Comparison of ENCODE assay signal across 11 cellular contexts in genomic region chr14:75070383-75070782, GRCh38. TPM values are rescaled to one million over a fixed set of nuclear protein-coding genes. Genes with fewer than 3 reads are reported as not detected.
A peak's percentile ranks its signal among the peaks of the same experiment; 100 is the strongest.
DNase-seq lines count a peak whose midpoint lies in the region; ATAC-seq, FAIRE-seq and TF ChIP-seq lines count a peak whose summit lies in the region.
"Had no signal": no experiment of that assay in that cellular context is flagged by ENCODE, and none has a peak within 500 bp of the region (broad histone marks: within the 10 kb centered on the region; RNA-seq: fewer than 3 reads in every experiment).

No MANE protein-coding gene starts in this region.

- H3K4me2 ChIP-seq in GM23248 (ENCODE audit: unreplicated experiment) (peak overlapping the region; percentile 86), HepG2 (ENCODE audit: low read depth, low read length) (peak overlapping the region; percentile 98)

- intact Hi-C loops in activated T-helper 2 cell treated with anti-CD3 and anti-CD28 coated beads, Interferon-gamma antibody, Interleukin-2, Interleukin-4, amounts not matched to agents 10 μg/mL and 5 μg/mL and 100 μg/mL, durations not matched to agents 14 hours and 24 hours and 36 hours (cut with micrococcal nuclease): no loop called here
- intact Hi-C loops in HepG2 (cut with micrococcal nuclease; ENCODE audit: unreplicated experiment): no loop called here

- in situ Hi-C loops in GM23248 (cut with MboI): loop anchor here (10.0 kb wide), 1 partner anchor 136 kb away; no protein-coding TSS in a partner anchor
- in situ Hi-C loops in HepG2 (cut with HindIII; ENCODE audit: extremely low pct_ligation_motif_present, low pct_unique_long_range_greater_than_20kb): no loop called here

- peak; percentile 8 for FAIRE-seq in HepG2 (lab: Jason Lieb, UNC)
- FAIRE-seq: colon had no signal

- POLR2A ChIA-PET in HepG2 (lab: Yijun Ruan, JAX): interaction anchor here (0.8 to 2.0 kb wide), 5 partner anchors 29 to 147 kb away, joined by 3 to 14 read pairs (median 8); partner anchors contain the start of genes PGF and RPS6KL1

- H3K9me2 ChIP-seq in GM23248 (ENCODE audit: insufficient read depth): no peaks in the 10 kb centered on the region

- H3K4me1 Mint-ChIP-seq in activated T-helper 2 cell treated with anti-CD3 and anti-CD28 coated beads, Interferon-gamma antibody, Interleukin-2, Interleukin-4, amounts not matched to agents 10 μg/mL and 5 μg/mL and 100 μg/mL, durations not matched to agents 14 hours and 24 hours and 36 hours (ENCODE audit: low read depth): peaks cover 2% of the 10 kb centered on the region

- peak overlapping the region; percentile 74 for H3K27ac ChIP-seq in GM23248
- peak overlapping the region; percentile 95 for H3K27ac ChIP-seq in HepG2 (ENCODE audit: extremely low read length, insufficient read depth, low read length)
- peak overlapping the region; percentile 81 for H3K27ac ChIP-seq in subcutaneous abdominal adipose tissue (ENCODE audit: low read depth, low read length)

- H3K27me3 Mint-ChIP-seq in activated T-helper 2 cell treated with anti-CD3 and anti-CD28 coated beads, Interferon-gamma antibody, Interleukin-2, Interleukin-4, amounts not matched to agents 10 μg/mL and 5 μg/mL and 100 μg/mL, durations not matched to agents 14 hours and 24 hours and 36 hours (ENCODE audit: low read depth): no peaks in the 10 kb centered on the region
- H3K27me3 Mint-ChIP-seq: IgD-negative memory B cell had no signal

- no peak overlapping the region for H3K27ac Mint-ChIP-seq in activated T-helper 2 cell treated with anti-CD3 and anti-CD28 coated beads, Interferon-gamma antibody, Interleukin-2, Interleukin-4, amounts not matched to agents 10 μg/mL and 5 μg/mL and 100 μg/mL, durations not matched to agents 14 hours and 24 hours and 36 hours

- H3K27me3 ChIP-seq in GM23248 (replicated peaks; ENCODE audit: insufficient read depth) (no peaks in the 10 kb centered on the region), HepG2 (ENCODE audit: control insufficient read depth in 1 of 2, insufficient read depth in 2 of 2, low read length in 2 of 2) (no peaks in the 10 kb centered on the region), subcutaneous abdominal adipose tissue (ENCODE audit: control insufficient read depth in 5 of 5, insufficient read depth in 4 of 5, low read length in 5 of 5) (no peaks in the 10 kb centered on the region)

- H3K4me1 ChIP-seq in GM23248 (ENCODE audit: insufficient read depth): peaks cover 18% of the 10 kb centered on the region
- peaks cover 43% of the 10 kb centered on the region for H3K4me1 ChIP-seq in HepG2 (ENCODE audit: insufficient read depth, low read length)
- peaks cover 12 to 26% (median 23%) of the 10 kb centered on the region in 5 donors for H3K4me1 ChIP-seq in subcutaneous abdominal adipose tissue (ENCODE audit: control insufficient read depth in 5 of 5, insufficient read depth in 5 of 5, low read length in 5 of 5)

- H4K20me1 ChIP-seq in GM23248 (ENCODE audit: insufficient read depth) (no peaks in the 10 kb centered on the region), HepG2 (ENCODE audit: insufficient read depth, low read length) (no peaks in the 10 kb centered on the region)

- H3K4me3 ChIP-seq in GM23248 (no peak overlapping the region), HepG2 (replicated peaks in 1 of 3; ENCODE audit: insufficient read depth in 1 of 3, low read depth in 2 of 3, low read length in 3 of 3) (peak overlapping the region; percentile 67 to 80 (median 68)), subcutaneous abdominal adipose tissue (ENCODE audit: low read depth in 1 of 5, low read length in 5 of 5) (peak overlapping the region in 2 of 5 donors; percentile 59 to 65)

- peak overlapping the region; percentile 75 for H2AFZ ChIP-seq in GM23248
- H2AFZ ChIP-seq in HepG2 (ENCODE audit: low read length): no peak overlapping the region

- TF ChIP-seq EP300 in HepG2 (IDR thresholded peaks at IDR 0.05; ENCODE audit: low read depth in 2 of 2, low read length in 2 of 2) (no peak), HepG2 (CRISPR knock-in tag; IDR thresholded peaks at IDR 0.05; ENCODE audit: borderline replicate concordance) (no peak)

- H3K9ac ChIP-seq in GM23248 (peak overlapping the region; percentile 80; the same call in 1 of the 2 replicates), HepG2 (ENCODE audit: insufficient read depth, low read depth, low read length) (peak overlapping the region; percentile 89), subcutaneous abdominal adipose tissue (ENCODE audit: low read length in 5 of 5) (peak overlapping the region in 2 of 5 donors; percentile 49 to 75)

- no peaks in the 10 kb centered on the region for H3K36me3 ChIP-seq in GM23248 (ENCODE audit: low read depth)
- no peaks in the 10 kb centered on the region for H3K36me3 ChIP-seq in HepG2 (replicated peaks in 1 of 2; ENCODE audit: control insufficient read depth in 1 of 2, insufficient read depth in 2 of 2, low read length in 2 of 2)
- H3K36me3 ChIP-seq in subcutaneous abdominal adipose tissue (ENCODE audit: control insufficient read depth in 5 of 5, insufficient read depth in 5 of 5, low read length in 5 of 5): no peaks in the 10 kb centered on the region

- no peak for TF ChIP-seq CTCF in HepG2 (CRISPR knock-in tag; IDR thresholded peaks at IDR 0.05)

- ATAC-seq in HepG2: peak; percentile 37
- no peak for ATAC-seq in HG03354 (IDR thresholded peaks at IDR 0.05; ENCODE audit: poor library complexity, severe bottlenecking, unreplicated experiment)
- ATAC-seq in GM21515 (IDR thresholded peaks at IDR 0.05; ENCODE audit: unreplicated experiment): no peak

- H3K36me3 Mint-ChIP-seq in activated T-helper 2 cell treated with anti-CD3 and anti-CD28 coated beads, Interferon-gamma antibody, Interleukin-2, Interleukin-4, amounts not matched to agents 10 μg/mL and 5 μg/mL and 100 μg/mL, durations not matched to agents 14 hours and 24 hours and 36 hours (ENCODE audit: low read depth): no peaks in the 10 kb centered on the region
- H3K36me3 Mint-ChIP-seq: IgD-negative memory B cell had no signal

- TF ChIP-seq POLR2A in HepG2 (IDR thresholded peaks at IDR 0.05; ENCODE audit: insufficient read depth in 1 of 2, low read depth in 2 of 2, low read length in 2 of 2): no peak

- no peaks in the 10 kb centered on the region for H3K9me3 Mint-ChIP-seq in activated T-helper 2 cell treated with anti-CD3 and anti-CD28 coated beads, Interferon-gamma antibody, Interleukin-2, Interleukin-4, amounts not matched to agents 10 μg/mL and 5 μg/mL and 100 μg/mL, durations not matched to agents 14 hours and 24 hours and 36 hours
- H3K9me3 Mint-ChIP-seq: IgD-negative memory B cell had no signal

- no TSS peak for BruUV-seq in HepG2 (replicated peaks; lab: Mats Ljungman, UMichigan)

- CTCF ChIA-PET in HepG2 (lab: Yijun Ruan, JAX; ENCODE audit: low intra/inter-chr PET ratio, low total read pairs): no interaction called here

- DNase-seq in GM23248 (peak; percentile 74), HepG2 (ENCODE audit: low spot score) (no peak), NCI-H524 treated with DMSO at 0.1 percent for 48 hours (lab: John Stamatoyannopoulos, UW) (no peak)
- no peak for DNase-seq in activated T-helper 2 cell treated with anti-CD3 and anti-CD28 coated beads, Interferon-gamma antibody, Interleukin-2, Interleukin-4, amounts not matched to agents 10 μg/mL and 5 μg/mL and 100 μg/mL, durations not matched to agents 14 hours and 24 hours and 36 hours (ENCODE audit: low spot score)
- DNase-seq: activated T-cell treated with anti-CD3 and anti-CD28 coated beads, Interleukin-2, amount 50 U/mL, for 48 hours; NCI-H446 treated with DMSO at 0.1 percent for 48 hours had no signal

- H3F3A ChIP-seq in GM23248 (ENCODE audit: insufficient read depth): peaks cover 23% of the 10 kb centered on the region; the same call in 1 of the 2 replicates

- peak overlapping the region; percentile 23 for H3K4me3 Mint-ChIP-seq in activated T-helper 2 cell treated with anti-CD3 and anti-CD28 coated beads, Interferon-gamma antibody, Interleukin-2, Interleukin-4, amounts not matched to agents 10 μg/mL and 5 μg/mL and 100 μg/mL, durations not matched to agents 14 hours and 24 hours and 36 hours (ENCODE audit: low read depth)

- WGBS in GM23248 (ENCODE audit: low coverage in 1 of 2, low lambda C conversion rate in 2 of 2, missing lambda C conversion rate in 2 of 2), 2 experiments: 13 to 15% methylated on average over 9 of the region's 9 CpGs
- WGBS in HepG2 (ENCODE audit: low lambda C conversion rate): 10% methylated on average over 6 of the region's 9 CpGs

- H3K79me2 ChIP-seq in GM23248 (ENCODE audit: insufficient read depth): no peaks in the 10 kb centered on the region; the same call in 1 of the 2 replicates
- peaks cover 14% of the 10 kb centered on the region for H3K79me2 ChIP-seq in HepG2 (ENCODE audit: insufficient read depth, low read length)

- H3K9me3 ChIP-seq in GM23248 (ENCODE audit: low read depth) (no peaks in the 10 kb centered on the region), HepG2 (ENCODE audit: low read length) (no peaks in the 10 kb centered on the region), subcutaneous abdominal adipose tissue (ENCODE audit: control insufficient read depth in 5 of 5, low read length in 5 of 5) (no peaks in the 10 kb centered on the region)

- TF ChIP-seq RAD21 in HepG2 (CRISPR knock-in tag; IDR thresholded peaks at IDR 0.05): no peak

RNA-seq across cellular contexts. Expression of gene ZC2HC1C, which starts 0.9 kb away (rescaled TPM):
- 2.8 and 5.3 TPM in 2 replicates for total RNA-seq in GM23248 (2014; rRNA removed; shearing (Covaris generic))
- 1.0 TPM in 2 replicates for polyA plus RNA-seq in GM23248 (2016; fragmentation: Nextera tagmentation; extraction: Ambion mirVana)
- total RNA-seq in activated T-helper 2 cell treated with anti-CD3 and anti-CD28 coated beads, Interferon-gamma antibody, Interleukin-2, Interleukin-4, amounts not matched to agents 10 μg/mL and 5 μg/mL and 100 μg/mL, durations not matched to agents 14 hours and 24 hours and 36 hours: 0.94 and 1.5 TPM in 2 replicates
- 3.3 and 5.3 TPM in 2 replicates for total RNA-seq in HepG2 (2016; rRNA removed; fragmentation: Illumina TruSeq; extraction: Trizol)
- 2.6 and 3.3 TPM in 2 replicates for total RNA-seq in HepG2 (2016; cell fraction: cytosol; rRNA removed; fragmentation: Illumina TruSeq; extraction: Trizol; ENCODE audit: low read depth)
- 4.5 and 4.8 TPM in 2 replicates for total RNA-seq in HepG2 (2016; cell fraction: insoluble cytoplasmic fraction; rRNA removed; fragmentation: Illumina TruSeq; extraction: Trizol)
- total RNA-seq in HepG2 (2016; cell fraction: membrane; rRNA removed; fragmentation: Illumina TruSeq; extraction: Trizol): 3.8 and 4.6 TPM in 2 replicates
- 3.6 and 5.8 TPM in 2 replicates for total RNA-seq in HepG2 (2016; cell fraction: nucleus; rRNA removed; fragmentation: Illumina TruSeq; extraction: Trizol)
- 3.0 and 3.5 TPM in 2 replicates for polyA plus RNA-seq in HepG2 (2011; rRNA removed)
- polyA plus RNA-seq in HepG2 (2011; cell fraction: cytosol; rRNA removed): 1.7 and 2.1 TPM in 2 replicates
- 2.1 and 3.0 TPM in 2 replicates for polyA plus RNA-seq in HepG2 (2011; cell fraction: nucleus; rRNA removed)
- polyA plus RNA-seq in HepG2 (2012): 1.5 and 2.4 TPM in 2 replicates
- polyA plus RNA-seq in HepG2 (2016; cell fraction: cytosol; fragmentation: Illumina TruSeq; extraction: Trizol; ENCODE audit: low read depth): 1.6 and 1.9 TPM in 2 replicates
- polyA plus RNA-seq in HepG2 (2016; cell fraction: insoluble cytoplasmic fraction; fragmentation: Illumina TruSeq; extraction: Trizol; ENCODE audit: low read depth): 4.5 and 6.0 TPM in 2 replicates
- polyA plus RNA-seq in HepG2 (2016; cell fraction: membrane; fragmentation: Illumina TruSeq; extraction: Trizol; ENCODE audit: low read depth): 1.8 and 2.2 TPM in 2 replicates
- polyA plus RNA-seq in HepG2 (2016; cell fraction: nucleus; fragmentation: Illumina TruSeq; extraction: Trizol; ENCODE audit: insufficient read depth, low read depth): 4.8 and 5.3 TPM in 2 replicates
- 0.82 and 0.98 TPM in 2 replicates for polyA minus RNA-seq in HepG2 (2011; rRNA and poly(A)+ RNA removed; ENCODE audit: low replicate concordance)
- polyA minus RNA-seq in HepG2 (2011; cell fraction: cytosol; rRNA and poly(A)+ RNA removed): 0.88 and 1.5 TPM in 2 replicates
- polyA minus RNA-seq in HepG2 (2011; cell fraction: nucleus; rRNA and poly(A)+ RNA removed): 2.4 and 4.8 TPM in 2 replicates

RNA-seq across cellular contexts. Expression of gene ACYP1, which starts 6.6 kb away (rescaled TPM):
- total RNA-seq in GM23248 (2014; rRNA removed; shearing (Covaris generic)): 5.7 and 7.3 TPM in 2 replicates
- polyA plus RNA-seq in GM23248 (2016; fragmentation: Nextera tagmentation; extraction: Ambion mirVana) (18.0 and 19.3 TPM in 2 replicates), HepG2 (2011; rRNA removed) (17.3 and 22.4 TPM in 2 replicates)
- 42.8 and 43.5 TPM in 2 replicates for total RNA-seq in activated T-helper 2 cell treated with anti-CD3 and anti-CD28 coated beads, Interferon-gamma antibody, Interleukin-2, Interleukin-4, amounts not matched to agents 10 μg/mL and 5 μg/mL and 100 μg/mL, durations not matched to agents 14 hours and 24 hours and 36 hours
- total RNA-seq in HepG2 (2016; rRNA removed; fragmentation: Illumina TruSeq; extraction: Trizol): 9.7 and 11.1 TPM in 2 replicates
- total RNA-seq in HepG2 (2016; cell fraction: cytosol; rRNA removed; fragmentation: Illumina TruSeq; extraction: Trizol; ENCODE audit: low read depth): 3.0 and 3.7 TPM in 2 replicates
- total RNA-seq in HepG2 (2016; cell fraction: insoluble cytoplasmic fraction; rRNA removed; fragmentation: Illumina TruSeq; extraction: Trizol): 11.8 and 12.0 TPM in 2 replicates
- 4.6 and 5.3 TPM in 2 replicates for total RNA-seq in HepG2 (2016; cell fraction: membrane; rRNA removed; fragmentation: Illumina TruSeq; extraction: Trizol)
- total RNA-seq in HepG2 (2016; cell fraction: nucleus; rRNA removed; fragmentation: Illumina TruSeq; extraction: Trizol): 12.2 and 12.7 TPM in 2 replicates
- polyA plus RNA-seq in HepG2 (2011; cell fraction: cytosol; rRNA removed): 16.7 and 19.1 TPM in 2 replicates
- 8.6 and 13.9 TPM in 2 replicates for polyA plus RNA-seq in HepG2 (2011; cell fraction: nucleus; rRNA removed)
- 18.5 and 20.3 TPM in 2 replicates for polyA plus RNA-seq in HepG2 (2012)
- polyA plus RNA-seq in HepG2 (2016; cell fraction: cytosol; fragmentation: Illumina TruSeq; extraction: Trizol; ENCODE audit: low read depth): 3.4 and 4.7 TPM in 2 replicates
- 18.4 and 21.2 TPM in 2 replicates for polyA plus RNA-seq in HepG2 (2016; cell fraction: insoluble cytoplasmic fraction; fragmentation: Illumina TruSeq; extraction: Trizol; ENCODE audit: low read depth)
- 6.4 and 6.5 TPM in 2 replicates for polyA plus RNA-seq in HepG2 (2016; cell fraction: membrane; fragmentation: Illumina TruSeq; extraction: Trizol; ENCODE audit: low read depth)
- 31.3 and 35.6 TPM in 2 replicates for polyA plus RNA-seq in HepG2 (2016; cell fraction: nucleus; fragmentation: Illumina TruSeq; extraction: Trizol; ENCODE audit: insufficient read depth, low read depth)
- 1.6 and 7.3 TPM in 2 replicates for polyA minus RNA-seq in HepG2 (2011; rRNA and poly(A)+ RNA removed; ENCODE audit: low replicate concordance)
- 2.1 and 2.5 TPM in 2 replicates for polyA minus RNA-seq in HepG2 (2011; cell fraction: cytosol; rRNA and poly(A)+ RNA removed)
- 12.7 and 14.0 TPM in 2 replicates for polyA minus RNA-seq in HepG2 (2011; cell fraction: nucleus; rRNA and poly(A)+ RNA removed)

RNA-seq across cellular contexts. Expression of gene MLH3, which starts 19.1 kb away (rescaled TPM):
- 12.3 and 19.9 TPM in 2 replicates for total RNA-seq in GM23248 (2014; rRNA removed; shearing (Covaris generic))
- polyA plus RNA-seq in GM23248 (2016; fragmentation: Nextera tagmentation; extraction: Ambion mirVana): 7.3 and 10.8 TPM in 2 replicates
- total RNA-seq in activated T-helper 2 cell treated with anti-CD3 and anti-CD28 coated beads, Interferon-gamma antibody, Interleukin-2, Interleukin-4, amounts not matched to agents 10 μg/mL and 5 μg/mL and 100 μg/mL, durations not matched to agents 14 hours and 24 hours and 36 hours: 28.2 and 28.3 TPM in 2 replicates
- total RNA-seq in HepG2 (2016; rRNA removed; fragmentation: Illumina TruSeq; extraction: Trizol): 24.5 and 24.8 TPM in 2 replicates
- total RNA-seq in HepG2 (2016; cell fraction: cytosol; rRNA removed; fragmentation: Illumina TruSeq; extraction: Trizol; ENCODE audit: low read depth): 8.9 and 14.2 TPM in 2 replicates
- total RNA-seq in HepG2 (2016; cell fraction: insoluble cytoplasmic fraction; rRNA removed; fragmentation: Illumina TruSeq; extraction: Trizol): 22.2 and 26.0 TPM in 2 replicates
- total RNA-seq in HepG2 (2016; cell fraction: membrane; rRNA removed; fragmentation: Illumina TruSeq; extraction: Trizol): 28.2 and 35.8 TPM in 2 replicates
- 29.1 and 31.2 TPM in 2 replicates for total RNA-seq in HepG2 (2016; cell fraction: nucleus; rRNA removed; fragmentation: Illumina TruSeq; extraction: Trizol)
- polyA plus RNA-seq in HepG2 (2011; rRNA removed): 14.4 and 15.3 TPM in 2 replicates
- 7.8 and 9.0 TPM in 2 replicates for polyA plus RNA-seq in HepG2 (2011; cell fraction: cytosol; rRNA removed)
- polyA plus RNA-seq in HepG2 (2011; cell fraction: nucleus; rRNA removed): 20.0 and 23.6 TPM in 2 replicates
- 9.7 and 11.4 TPM in 2 replicates for polyA plus RNA-seq in HepG2 (2012)
- polyA plus RNA-seq in HepG2 (2016; cell fraction: cytosol; fragmentation: Illumina TruSeq; extraction: Trizol; ENCODE audit: low read depth): 0.34 and 0.69 TPM in 2 replicates
- 8.3 and 12.1 TPM in 2 replicates for polyA plus RNA-seq in HepG2 (2016; cell fraction: insoluble cytoplasmic fraction; fragmentation: Illumina TruSeq; extraction: Trizol; ENCODE audit: low read depth)
- polyA plus RNA-seq in HepG2 (2016; cell fraction: membrane; fragmentation: Illumina TruSeq; extraction: Trizol; ENCODE audit: low read depth): 1.5 and 2.4 TPM in 2 replicates
- 22.5 and 23.9 TPM in 2 replicates for polyA plus RNA-seq in HepG2 (2016; cell fraction: nucleus; fragmentation: Illumina TruSeq; extraction: Trizol; ENCODE audit: insufficient read depth, low read depth)
- 21.0 TPM in 2 replicates for polyA minus RNA-seq in HepG2 (2011; rRNA and poly(A)+ RNA removed; ENCODE audit: low replicate concordance)
- 12.5 and 12.9 TPM in 2 replicates for polyA minus RNA-seq in HepG2 (2011; cell fraction: cytosol; rRNA and poly(A)+ RNA removed)
- 53.3 and 70.0 TPM in 2 replicates for polyA minus RNA-seq in HepG2 (2011; cell fraction: nucleus; rRNA and poly(A)+ RNA removed)

RNA-seq across cellular contexts. Expression of gene NEK9, which starts 56.5 kb away (rescaled TPM):
- 27.6 and 41.0 TPM in 2 replicates for total RNA-seq in GM23248 (2014; rRNA removed; shearing (Covaris generic))
- 41.2 and 47.6 TPM in 2 replicates for polyA plus RNA-seq in GM23248 (2016; fragmentation: Nextera tagmentation; extraction: Ambion mirVana)
- 58.1 and 69.8 TPM in 2 replicates for total RNA-seq in activated T-helper 2 cell treated with anti-CD3 and anti-CD28 coated beads, Interferon-gamma antibody, Interleukin-2, Interleukin-4, amounts not matched to agents 10 μg/mL and 5 μg/mL and 100 μg/mL, durations not matched to agents 14 hours and 24 hours and 36 hours
- 16.5 and 29.4 TPM in 2 replicates for total RNA-seq in HepG2 (2016; rRNA removed; fragmentation: Illumina TruSeq; extraction: Trizol)
- 8.6 and 9.3 TPM in 2 replicates for total RNA-seq in HepG2 (2016; cell fraction: cytosol; rRNA removed; fragmentation: Illumina TruSeq; extraction: Trizol; ENCODE audit: low read depth)
- total RNA-seq in HepG2 (2016; cell fraction: insoluble cytoplasmic fraction; rRNA removed; fragmentation: Illumina TruSeq; extraction: Trizol): 17.5 and 29.6 TPM in 2 replicates
- total RNA-seq in HepG2 (2016; cell fraction: membrane; rRNA removed; fragmentation: Illumina TruSeq; extraction: Trizol): 11.8 and 12.2 TPM in 2 replicates
- total RNA-seq in HepG2 (2016; cell fraction: nucleus; rRNA removed; fragmentation: Illumina TruSeq; extraction: Trizol): 25.2 and 29.4 TPM in 2 replicates
- 27.3 and 32.1 TPM in 2 replicates for polyA plus RNA-seq in HepG2 (2011; rRNA removed)
- polyA plus RNA-seq in HepG2 (2011; cell fraction: cytosol; rRNA removed): 17.4 and 19.0 TPM in 2 replicates
- polyA plus RNA-seq in HepG2 (2011; cell fraction: nucleus; rRNA removed): 69.4 and 74.5 TPM in 2 replicates
- 30.8 and 31.9 TPM in 2 replicates for polyA plus RNA-seq in HepG2 (2012)
- 0.96 and 1.7 TPM in 2 replicates for polyA plus RNA-seq in HepG2 (2016; cell fraction: cytosol; fragmentation: Illumina TruSeq; extraction: Trizol; ENCODE audit: low read depth)
- 32.5 and 34.6 TPM in 2 replicates for polyA plus RNA-seq in HepG2 (2016; cell fraction: insoluble cytoplasmic fraction; fragmentation: Illumina TruSeq; extraction: Trizol; ENCODE audit: low read depth)
- polyA plus RNA-seq in HepG2 (2016; cell fraction: membrane; fragmentation: Illumina TruSeq; extraction: Trizol; ENCODE audit: low read depth): 4.7 and 5.0 TPM in 2 replicates
- 60.6 and 64.1 TPM in 2 replicates for polyA plus RNA-seq in HepG2 (2016; cell fraction: nucleus; fragmentation: Illumina TruSeq; extraction: Trizol; ENCODE audit: insufficient read depth, low read depth)
- polyA minus RNA-seq in HepG2 (2011; rRNA and poly(A)+ RNA removed; ENCODE audit: low replicate concordance): 33.3 and 65.4 TPM in 2 replicates
- polyA minus RNA-seq in HepG2 (2011; cell fraction: cytosol; rRNA and poly(A)+ RNA removed): 16.4 and 19.4 TPM in 2 replicates
- polyA minus RNA-seq in HepG2 (2011; cell fraction: nucleus; rRNA and poly(A)+ RNA removed): 42.6 and 47.6 TPM in 2 replicates
